ENCODE assay signal across 22 cellular contexts in genomic region chr3:107962015-107962414, GRCh38.
"Had no signal": no experiment of that assay in that cellular context is flagged by ENCODE, and none has a peak within 500 bp of the region (broad histone marks: within the 10 kb centered on the region; RNA-seq: fewer than 3 reads in every experiment).

No MANE protein-coding gene starts in this region.

- DNase-seq: colonic mucosa; cortex of kidney; dermis blood vessel endothelial cell; dorsolateral prefrontal cortex; effector CD4-positive, alpha-beta T cell; effector CD8-positive, alpha-beta T cell; effector memory CD4-positive, alpha-beta T cell; effector memory CD8-positive, alpha-beta T cell; endodermal cell; erythroblast; esophagus squamous epithelium; foreskin fibroblast; foreskin keratinocyte; foreskin melanocyte; gastrocnemius medialis; glutamatergic neuron; head of caudate nucleus; heart left ventricle; heart right ventricle had no signal

- ATAC-seq: effector memory CD8-positive, alpha-beta T cell; esophagus mucosa; gastrocnemius medialis; gastroesophageal sphincter; heart left ventricle; heart right ventricle had no signal

- H3K27me3 Mint-ChIP-seq: dendritic cell treated with granulocyte-macrophage colony-stimulating factor and Interleukin-4, amounts not matched to agents 40 ng/mL and 50 ng/mL, for 4 days; effector memory CD8-positive, alpha-beta T cell had no signal

- H3K4me3 Mint-ChIP-seq: dendritic cell treated with granulocyte-macrophage colony-stimulating factor and Interleukin-4, amounts not matched to agents 40 ng/mL and 50 ng/mL, for 4 days; effector memory CD8-positive, alpha-beta T cell; endodermal cell had no signal

- H3K9me3 Mint-ChIP-seq: effector memory CD8-positive, alpha-beta T cell; endodermal cell had no signal

- H3K27ac Mint-ChIP-seq: dendritic cell treated with granulocyte-macrophage colony-stimulating factor and Interleukin-4, amounts not matched to agents 40 ng/mL and 50 ng/mL, for 4 days; effector memory CD8-positive, alpha-beta T cell; endodermal cell had no signal
